Comparison of ENCODE assay signal across 8 cellular contexts in genomic region chr17:29931253-29931932, GRCh38. TPM values are rescaled to one million over a fixed set of nuclear protein-coding genes. Genes with fewer than 3 reads are reported as not detected.
DNase-seq lines count a peak whose midpoint lies in the region; ATAC-seq and TF ChIP-seq lines count a peak whose summit lies in the region.

No MANE protein-coding gene starts in this region.

- TF ChIP-seq CTCF in 22Rv1 (IDR thresholded peaks at IDR 0.05): peak; percentile 90

- H3K4me2 ChIP-seq in skeletal muscle satellite cell (ENCODE audit: low read length): peak overlapping the region; percentile 93

- H3K27ac ChIP-seq in 22Rv1: peak overlapping the region; percentile 91
- no peak overlapping the region for H3K27ac ChIP-seq in iPS-18a (ENCODE audit: low read length)

- no peaks in the 10 kb centered on the region for H3K27me3 Mint-ChIP-seq in T-helper 2 cell treated with Interferon-gamma antibody and Interleukin-4, amounts not matched to agents 5 μg/mL and 100 μg/mL, for 36 hours (ENCODE audit: low read depth)

- H3K27ac Mint-ChIP-seq in T-helper 2 cell treated with Interferon-gamma antibody and Interleukin-4, amounts not matched to agents 5 μg/mL and 100 μg/mL, for 36 hours: no peak overlapping the region

- H3K4me1 ChIP-seq in iPS-18a (ENCODE audit: control insufficient read depth, low read depth, low read length) (peaks cover 13% of the 10 kb centered on the region), skeletal muscle satellite cell (ENCODE audit: control insufficient read depth, insufficient read depth, low read length) (peaks cover 17% of the 10 kb centered on the region)

- peaks cover 9% of the 10 kb centered on the region for H3K36me3 Mint-ChIP-seq in T-helper 2 cell treated with Interferon-gamma antibody and Interleukin-4, amounts not matched to agents 5 μg/mL and 100 μg/mL, for 36 hours (ENCODE audit: low read depth)

- no peaks in the 10 kb centered on the region for H3K9me3 Mint-ChIP-seq in T-helper 2 cell treated with Interferon-gamma antibody and Interleukin-4, amounts not matched to agents 5 μg/mL and 100 μg/mL, for 36 hours

- H3K27me3 ChIP-seq in iPS-18a (ENCODE audit: control insufficient read depth, insufficient read depth, low read length): no peaks in the 10 kb centered on the region
- no peaks in the 10 kb centered on the region for H3K27me3 ChIP-seq in skeletal muscle satellite cell (ENCODE audit: control insufficient read depth, insufficient read depth, low read length)

- ATAC-seq in GM18499 (IDR thresholded peaks at IDR 0.05; ENCODE audit: insufficient read depth, unreplicated experiment) (peak; percentile 64), HG02973 (IDR thresholded peaks at IDR 0.05; ENCODE audit: unreplicated experiment) (peak; percentile 55)

- H3K4me3 Mint-ChIP-seq in T-helper 2 cell treated with Interferon-gamma antibody and Interleukin-4, amounts not matched to agents 5 μg/mL and 100 μg/mL, for 36 hours: no peak overlapping the region

- H3K9me3 ChIP-seq in iPS-18a (ENCODE audit: control insufficient read depth, low read depth, low read length) (no peaks in the 10 kb centered on the region), skeletal muscle satellite cell (replicated peaks; ENCODE audit: low read length) (no peaks in the 10 kb centered on the region)

- H3K4me1 Mint-ChIP-seq in T-helper 2 cell treated with Interferon-gamma antibody and Interleukin-4, amounts not matched to agents 5 μg/mL and 100 μg/mL, for 36 hours (ENCODE audit: low read depth): peaks cover 19% of the 10 kb centered on the region

- DNase-seq in NCI-H1930 (lab: John Stamatoyannopoulos, UW): peak; percentile 71 to 83
- peak; percentile 63 for DNase-seq in T-helper 2 cell treated with Interferon-gamma antibody and Interleukin-4, amounts not matched to agents 5 μg/mL and 100 μg/mL, for 36 hours (ENCODE audit: low spot score)
- peak; percentile 88 for DNase-seq in astrocyte of the hippocampus (ENCODE audit: low read depth, low spot score)

- peak overlapping the region; percentile 88 for H3K4me3 ChIP-seq in iPS-18a (ENCODE audit: low read length)
- H3K4me3 ChIP-seq in skeletal muscle satellite cell (ENCODE audit: low read length): peak overlapping the region; percentile 83

- H3K9ac ChIP-seq in iPS-18a (ENCODE audit: low read length) (no peak overlapping the region), skeletal muscle satellite cell (ENCODE audit: low read depth, low read length) (no peak overlapping the region)

- no peaks in the 10 kb centered on the region for H3K36me3 ChIP-seq in iPS-18a (ENCODE audit: control insufficient read depth, low read depth, low read length)
- H3K36me3 ChIP-seq in skeletal muscle satellite cell (ENCODE audit: insufficient read depth, low read length): no peaks in the 10 kb centered on the region

RNA-seq across cellular contexts. Expression of gene SSH2, which starts 1.4 kb away (rescaled TPM):
- total RNA-seq in skeletal muscle satellite cell (2012; rRNA removed): 9.6 and 13.9 TPM in 2 replicates

RNA-seq across cellular contexts. Expression of gene EFCAB5, which starts 10.0 kb away (rescaled TPM):
- not detected in 2 replicates for total RNA-seq in skeletal muscle satellite cell (2012; rRNA removed)
